Comparison of ENCODE assay signal across 23 cellular contexts in genomic region chr10:115390607-115391006, GRCh38.
"Had no signal": no experiment of that assay in that cellular context is flagged by ENCODE, and none has a peak within 500 bp of the region (broad histone marks: within the 10 kb centered on the region; RNA-seq: fewer than 3 reads in every experiment).

No MANE protein-coding gene starts in this region.

- H3K27ac ChIP-seq: colonic mucosa, coronary artery, dorsolateral prefrontal cortex, epithelial cell of prostate, esophagus muscularis mucosa, esophagus squamous epithelium, foreskin keratinocyte, gastrocnemius medialis, gastroesophageal sphincter, heart left ventricle, heart right ventricle had no signal

- H3K36me3 ChIP-seq: colonic mucosa, esophagus muscularis mucosa, esophagus squamous epithelium, gastrocnemius medialis, gastroesophageal sphincter, heart left ventricle, heart right ventricle had no signal

- H3K9me3 ChIP-seq: colonic mucosa, esophagus muscularis mucosa, esophagus squamous epithelium, gastrocnemius medialis had no signal

- DNase-seq: colonic mucosa; cortex of kidney; dermis blood vessel endothelial cell; dorsolateral prefrontal cortex; effector CD4-positive, alpha-beta T cell; effector CD8-positive, alpha-beta T cell; effector memory CD4-positive, alpha-beta T cell; effector memory CD8-positive, alpha-beta T cell; endodermal cell; erythroblast; esophagus squamous epithelium; foreskin fibroblast; foreskin keratinocyte; foreskin melanocyte; gastrocnemius medialis; glutamatergic neuron; head of caudate nucleus; heart left ventricle; heart right ventricle had no signal

- H3K4me1 ChIP-seq: colonic mucosa, esophagus muscularis mucosa, esophagus squamous epithelium, foreskin keratinocyte, gastrocnemius medialis, gastroesophageal sphincter, heart left ventricle, heart right ventricle had no signal

- H3K4me3 ChIP-seq: colonic mucosa, coronary artery, dorsolateral prefrontal cortex, esophagus muscularis mucosa, esophagus squamous epithelium, gastrocnemius medialis, gastroesophageal sphincter, heart left ventricle, heart right ventricle had no signal
